8 cellular contexts compared by ENCODE assay signal in the genomic region with DNA sequence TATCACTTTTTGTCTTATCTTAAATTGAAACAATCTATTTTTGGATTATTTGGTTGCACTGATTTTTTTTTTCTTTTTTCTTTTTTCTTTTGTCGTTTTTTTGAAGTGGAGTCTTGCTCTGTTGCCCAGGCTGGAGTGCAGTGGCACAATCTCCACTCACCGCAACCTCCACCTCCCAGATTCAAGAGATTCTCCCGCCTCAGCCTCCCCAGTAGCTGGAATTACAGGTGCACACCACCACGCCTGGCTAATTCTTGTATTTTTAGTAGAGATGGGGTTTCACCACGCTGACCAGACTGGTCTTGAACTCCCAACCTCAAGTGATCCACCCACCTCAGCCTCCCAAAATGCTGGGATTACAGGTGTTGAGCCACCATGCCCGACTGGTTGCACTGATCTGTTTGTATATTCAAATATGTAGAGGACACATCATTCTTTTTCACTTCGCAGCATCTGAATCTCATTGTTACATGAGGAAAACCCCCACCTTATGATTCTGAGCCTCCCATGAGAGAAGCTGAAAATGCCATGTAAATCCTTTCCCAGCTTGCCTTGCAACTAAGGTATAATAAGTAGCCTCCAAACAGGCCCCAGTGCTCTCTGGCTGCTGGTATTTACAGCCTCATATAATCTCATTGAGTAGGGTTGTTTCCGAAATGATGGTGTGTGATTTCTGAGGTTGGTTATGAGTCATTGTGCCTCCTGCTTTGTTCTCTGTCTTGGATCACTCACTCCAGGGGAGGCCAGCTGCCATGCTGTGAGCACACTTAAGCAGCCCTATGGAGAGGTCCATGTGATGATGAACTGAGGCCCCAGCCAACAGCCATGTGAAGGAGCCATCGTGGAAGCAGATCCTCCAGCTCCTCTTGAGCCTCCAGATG. TPM values are rescaled to one million over a fixed set of nuclear protein-coding genes. Genes with fewer than 3 reads are reported as not detected.
DNase-seq lines count a peak whose midpoint lies in the region; ATAC-seq and TF ChIP-seq lines count a peak whose summit lies in the region.

No MANE protein-coding gene starts in this region.

- DNase-seq in activated T-cell treated with anti-CD3 and anti-CD28 coated beads for 24 hours (ENCODE audit: low read depth) (peak; percentile 39), NCI-H526 (lab: John Stamatoyannopoulos, UW) (peak; percentile 82 to 86), brain pericyte (ENCODE audit: low read depth, low spot score) (peak; percentile 68), mucosa of descending colon (no peak), UCSD-AML1 (lab: John Stamatoyannopoulos, UW; ENCODE audit: unreplicated experiment) (no peak)
- no peak for DNase-seq in activated T-cell treated with anti-CD3 and anti-CD28 coated beads, Interleukin-2, amount 50 U/mL, for 1 hour
- DNase-seq in stimulated activated CD8-positive, alpha-beta memory T cell treated with anti-CD3 and anti-CD28 coated beads, Interleukin-7, amount 100 ng/mL, for 48 hours (ENCODE audit: extremely low read depth in 1 of 2, low read depth in 1 of 2) = peak; percentile 23 to 61

- no peak overlapping the region for H3K4me3 ChIP-seq in mucosa of descending colon

- intact Hi-C loops in mucosa of descending colon (cut with DNase I, micrococcal nuclease) = no loop called here

- H3K9me3 ChIP-seq in mucosa of descending colon = no peaks in the 10 kb centered on the region

- no peak for TF ChIP-seq CTCF in mucosa of descending colon (IDR thresholded peaks at IDR 0.05)

- peaks cover 4% of the 10 kb centered on the region for H3K4me1 ChIP-seq in mucosa of descending colon (ENCODE audit: low read depth)

- no peaks in the 10 kb centered on the region for H3K36me3 ChIP-seq in mucosa of descending colon (ENCODE audit: low read depth)

- ATAC-seq in HG02798 (IDR thresholded peaks at IDR 0.05; ENCODE audit: poor library complexity, unreplicated experiment) (peak; percentile 30), mucosa of descending colon (no peak)

RNA-seq across cellular contexts. Expression of a gene that starts 5.2 kb away (rescaled TPM):
- 100 to 1,000 TPM; 423 to 471 (median 461) TPM for total RNA-seq in mucosa of descending colon

RNA-seq across cellular contexts. Expression of a gene that starts 40.7 kb away (rescaled TPM):
- total RNA-seq in mucosa of descending colon = 10 to 100 TPM; 23.5 to 29.2 (median 27.7) TPM

Comparison
In these comparisons a context has a peak if more than half of its experiments do, and no peak if none do; other contexts are left out.
1. DNase-seq: peak in activated T-cell treated with anti-CD3 and anti-CD28 coated beads for 24 hours (single experiment), NCI-H526 (2 of 2), brain pericyte (single experiment) and stimulated activated CD8-positive, alpha-beta memory T cell treated with anti-CD3 and anti-CD28 coated beads, Interleukin-7, amount 100 ng/mL, for 48 hours (2 of 2); none in activated T-cell treated with anti-CD3 and anti-CD28 coated beads, Interleukin-2, amount 50 U/mL, for 1 hour (single experiment), mucosa of descending colon (0 of 3) and UCSD-AML1 (single experiment).